9 cellular contexts compared by ENCODE assay signal in genomic region chr15:56249080-56249479, GRCh38. TPM values are rescaled to one million over a fixed set of nuclear protein-coding genes. Genes with fewer than 3 reads are reported as not detected.
A peak's percentile ranks its signal among the peaks of the same experiment; 100 is the strongest.
DNase-seq lines count a peak whose midpoint lies in the region; ATAC-seq and TF ChIP-seq lines count a peak whose summit lies in the region.
"Had no signal": no experiment of that assay in that cellular context is flagged by ENCODE, and none has a peak within 500 bp of the region (broad histone marks: within the 10 kb centered on the region; RNA-seq: fewer than 3 reads in every experiment).

No MANE protein-coding gene starts in this region.

- DNase-seq in Calu3 (peak; percentile 51), HT1080 (ENCODE audit: low read depth) (peak; percentile 22), SK-MEL-5 (ENCODE audit: low read depth, low spot score) (peak; percentile 81), iPS DF 19.7 (ENCODE audit: low read depth, low spot score) (peak; percentile 76)
- DNase-seq in stimulated activated CD4-positive, alpha-beta T cell treated with anti-CD3 and anti-CD28 coated beads, Interleukin-4, amount 100 ng/mL, for 4 hours = no peak
- no peak for DNase-seq in activated T-cell treated with anti-CD3 and anti-CD28 coated beads, Interleukin-2, amount 50 U/mL, for 24 hours
- DNase-seq: psoas muscle had no signal

- no peak overlapping the region for H3K4me3 Mint-ChIP-seq in Calu3 (ENCODE audit: low read depth, unreplicated experiment)
- no peak overlapping the region for H3K4me3 Mint-ChIP-seq in activated T-cell treated with anti-CD3 and anti-CD28 coated beads, Interleukin-2, amount 50 U/mL, for 24 hours

- ATAC-seq in HG03097 (IDR thresholded peaks at IDR 0.05; ENCODE audit: low FRiP score, unreplicated experiment) = no peak
- ATAC-seq in GM18873 (IDR thresholded peaks at IDR 0.05; ENCODE audit: low FRiP score, unreplicated experiment) = no peak
- ATAC-seq: psoas muscle had no signal

- intact Hi-C loops in Calu3 (cut with micrococcal nuclease; ENCODE audit: unreplicated experiment) = loop anchor here (5.0 kb wide), 1 partner anchor 257 kb away; the partner anchor contains the start of gene NEDD4

- CTCF ChIA-PET in Calu3 (lab: Charles Lee) = interaction anchor here (0.6 to 1.4 kb wide), 8 partner anchors 10 to 706 kb away, joined by 3 to 11 read pairs (median 4); partner anchors contain the start of gene TEX9

- peaks cover 8% of the 10 kb centered on the region for H3K27me3 Mint-ChIP-seq in Calu3 (ENCODE audit: unreplicated experiment)
- peaks cover 16% of the 10 kb centered on the region for H3K27me3 Mint-ChIP-seq in activated T-cell treated with anti-CD3 and anti-CD28 coated beads, Interleukin-2, amount 50 U/mL, for 24 hours

- peaks cover 8% of the 10 kb centered on the region for H3K36me3 Mint-ChIP-seq in Calu3 (ENCODE audit: insufficient read depth, unreplicated experiment)
- H3K36me3 Mint-ChIP-seq in activated T-cell treated with anti-CD3 and anti-CD28 coated beads, Interleukin-2, amount 50 U/mL, for 24 hours (ENCODE audit: low read depth) = peaks cover 2% of the 10 kb centered on the region

- peak overlapping the region; percentile 19 for H3K27ac Mint-ChIP-seq in Calu3 (ENCODE audit: unreplicated experiment)
- no peak overlapping the region for H3K27ac Mint-ChIP-seq in activated T-cell treated with anti-CD3 and anti-CD28 coated beads, Interleukin-2, amount 50 U/mL, for 24 hours

- H3K4me1 Mint-ChIP-seq in Calu3 (ENCODE audit: low read depth, unreplicated experiment) = peaks cover 39% of the 10 kb centered on the region
- H3K4me1 Mint-ChIP-seq in activated T-cell treated with anti-CD3 and anti-CD28 coated beads, Interleukin-2, amount 50 U/mL, for 24 hours (ENCODE audit: low read depth) = peaks cover 21% of the 10 kb centered on the region

- peak; percentile 47 for TF ChIP-seq CTCF in Calu3 (IDR thresholded peaks at IDR 0.05; ENCODE audit: unreplicated experiment)

- H3K9me3 Mint-ChIP-seq in Calu3 (ENCODE audit: low read depth, unreplicated experiment) = no peaks in the 10 kb centered on the region
- no peaks in the 10 kb centered on the region for H3K9me3 Mint-ChIP-seq in activated T-cell treated with anti-CD3 and anti-CD28 coated beads, Interleukin-2, amount 50 U/mL, for 24 hours

- no TSS peak for BruUV-seq in Calu3 (replicated peaks; lab: Mats Ljungman, UMichigan)

- in situ Hi-C loops in SK-MEL-5 (cut with HindIII; ENCODE audit: low pct_unique_long_range_greater_than_20kb, low sequenced_read_pairs) = no loop called here

RNA-seq across cellular contexts. Expression of gene RFX7, which starts 5.4 kb away (rescaled TPM):
- 28.3 and 31.4 TPM in 2 replicates for total RNA-seq in Calu3 (2022)
- 3.2 and 4.6 TPM in 2 replicates for total RNA-seq in HT1080 (2014; rRNA removed; shearing (Covaris generic))
- 4.2 and 5.6 TPM in 2 replicates for polyA plus RNA-seq in HT1080 (2015; cell fraction: cytosol; rRNA removed)
- polyA plus RNA-seq in HT1080 (2015; cell fraction: nucleus; rRNA removed) = 6.7 and 7.2 TPM in 2 replicates
- 5.0 and 5.1 TPM in 2 replicates for total RNA-seq in SK-MEL-5 (2014; rRNA removed; shearing (Covaris generic))
- polyA plus RNA-seq in SK-MEL-5 (2015; cell fraction: cytosol; rRNA removed) = 5.2 and 8.4 TPM in 2 replicates
- polyA plus RNA-seq in SK-MEL-5 (2015; cell fraction: nucleus; rRNA removed) = 16.8 and 19.9 TPM in 2 replicates

Comparison
In these comparisons a context has a peak if more than half of its experiments do, and no peak if none do; other contexts are left out.
1. DNase-seq: peak in Calu3 (single experiment), HT1080 (single experiment), SK-MEL-5 (single experiment) and iPS DF 19.7 (single experiment); none in stimulated activated CD4-positive, alpha-beta T cell treated with anti-CD3 and anti-CD28 coated beads, Interleukin-4, amount 100 ng/mL, for 4 hours (0 of 2) and activated T-cell treated with anti-CD3 and anti-CD28 coated beads, Interleukin-2, amount 50 U/mL, for 24 hours (single experiment).